9 cellular contexts compared by ENCODE assay signal in the genomic region with DNA sequence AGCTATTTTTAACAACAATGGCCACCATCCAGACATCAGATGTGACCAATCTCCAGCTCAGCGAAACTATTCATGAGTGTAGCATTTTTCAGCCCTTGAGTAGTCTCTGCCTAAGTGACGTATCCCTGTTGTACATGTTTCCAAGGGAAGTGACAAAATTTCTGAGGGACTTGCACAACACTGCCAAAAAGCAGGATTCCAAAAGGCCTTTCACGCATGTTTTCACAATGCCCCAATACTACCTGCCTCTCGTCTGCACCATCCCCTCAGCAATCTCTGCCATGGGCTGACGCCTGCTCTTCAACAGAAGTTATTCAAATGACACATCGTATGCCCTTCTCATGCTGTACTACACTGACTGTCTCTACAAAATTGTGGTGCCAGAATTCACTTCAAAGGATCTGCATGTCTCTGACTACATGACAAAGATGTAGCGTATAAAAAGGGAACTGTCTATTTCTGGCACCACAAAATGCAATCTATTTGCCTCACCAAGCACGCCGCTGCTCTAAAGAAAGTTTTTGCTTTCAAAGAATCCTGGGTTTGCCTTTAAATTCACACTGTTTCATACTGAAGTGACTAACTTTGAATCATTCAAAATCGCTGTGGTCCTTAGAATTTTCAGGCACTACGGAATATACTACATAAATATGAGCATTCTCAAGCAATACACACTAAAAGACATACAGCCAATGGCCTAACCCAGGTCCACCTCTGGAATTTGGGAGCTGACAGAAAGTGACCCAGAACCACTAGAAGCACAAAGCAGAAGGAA. TPM values are rescaled to one million over a fixed set of nuclear protein-coding genes. Genes with fewer than 3 reads are reported as not detected.
A peak's percentile ranks its signal among the peaks of the same experiment; 100 is the strongest.
DNase-seq lines count a peak whose midpoint lies in the region; ATAC-seq and TF ChIP-seq lines count a peak whose summit lies in the region.
"Had no signal": no experiment of that assay in that cellular context is flagged by ENCODE, and none has a peak within 500 bp of the region (broad histone marks: within the 10 kb centered on the region; RNA-seq: fewer than 3 reads in every experiment).

No MANE protein-coding gene starts in this region.

- no peak overlapping the region for H3K4me3 Mint-ChIP-seq in activated CD4-positive, alpha-beta T cell treated with anti-CD3 and anti-CD28 coated beads, Interleukin-2, amount 10 ng/mL, durations not matched to agents 7 days and 5 days
- peak overlapping the region; percentile 61 to 77 for H3K4me3 Mint-ChIP-seq in activated T-cell treated with anti-CD3 and anti-CD28 coated beads, Interleukin-2, amount 50 U/mL, for 72 hours
- peak overlapping the region; percentile 42 to 64 for H3K4me3 Mint-ChIP-seq in stimulated activated naive B cell treated with anti-CD40 and anti-IgM and Interleukin-4, amounts not matched to agents 10 μg/mL and 1 μg/mL and 100 μg/mL, for 72 hours

- intact Hi-C loops in heart left ventricle (cut with DNase I), result no loop called here

- peak; percentile 42 for DNase-seq in activated CD4-positive, alpha-beta T cell treated with anti-CD3 and anti-CD28 coated beads for 48 hours
- no peak for DNase-seq in activated CD4-positive, alpha-beta T cell treated with anti-CD3 and anti-CD28 coated beads, Interleukin-2, amount 10 ng/mL, durations not matched to agents 7 days and 5 days
- peak in 1 of 2 donors; percentile 45 for DNase-seq in activated T-cell treated with anti-CD3 and anti-CD28 coated beads, Interleukin-2, amount 50 U/mL, for 72 hours
- DNase-seq in heart left ventricle (peak in 3 of 5 donors; percentile 30 to 38 (median 36)), kidney glomerular epithelial cell (lab: John Stamatoyannopoulos, UW) (no peak), DMS 273 (lab: John Stamatoyannopoulos, UW; ENCODE audit: unreplicated experiment) (no peak), GF-D8 (lab: John Stamatoyannopoulos, UW) (no peak)
- DNase-seq in stimulated activated naive B cell treated with anti-CD40 and anti-IgM and Interleukin-4, amounts not matched to agents 10 μg/mL and 1 μg/mL and 100 μg/mL, for 72 hours, result peak; percentile 22

- peaks cover 5 to 59% (median 51%) of the 10 kb centered on the region in 12 donors for H3K4me1 ChIP-seq in heart left ventricle

- no peaks in the 10 kb centered on the region for H3K27me3 ChIP-seq in heart left ventricle

- 40 to 53% (median 46%) methylated on average over 11 of the region's 11 CpGs for WGBS in heart left ventricle, 4 donors

- H3K27ac ChIP-seq in heart left ventricle, result peak overlapping the region in 11 of 12 donors; percentile 56 to 85 (median 73)
- H3K27ac ChIP-seq: VCaP had no signal

- peaks cover 38% of the 10 kb centered on the region for H3K36me3 Mint-ChIP-seq in activated CD4-positive, alpha-beta T cell treated with anti-CD3 and anti-CD28 coated beads, Interleukin-2, amount 10 ng/mL, durations not matched to agents 7 days and 5 days (ENCODE audit: low read depth)
- peaks cover 8 to 18% of the 10 kb centered on the region in 2 donors for H3K36me3 Mint-ChIP-seq in activated T-cell treated with anti-CD3 and anti-CD28 coated beads, Interleukin-2, amount 50 U/mL, for 72 hours (ENCODE audit: insufficient read depth in 2 of 2)
- peaks cover 9 to 23% of the 10 kb centered on the region in 2 donors for H3K36me3 Mint-ChIP-seq in stimulated activated naive B cell treated with anti-CD40 and anti-IgM and Interleukin-4, amounts not matched to agents 10 μg/mL and 1 μg/mL and 100 μg/mL, for 72 hours

- no peak for TF ChIP-seq CTCF in heart left ventricle (IDR thresholded peaks at IDR 0.05)

- peaks cover 0 to 4% (median 0%) of the 10 kb centered on the region in 12 donors for H3K9me3 ChIP-seq in heart left ventricle

- peaks cover 4% of the 10 kb centered on the region for H3K9me3 Mint-ChIP-seq in activated CD4-positive, alpha-beta T cell treated with anti-CD3 and anti-CD28 coated beads, Interleukin-2, amount 10 ng/mL, durations not matched to agents 7 days and 5 days
- H3K9me3 Mint-ChIP-seq in activated T-cell treated with anti-CD3 and anti-CD28 coated beads, Interleukin-2, amount 50 U/mL, for 72 hours, result peaks cover 0 to 10% of the 10 kb centered on the region in 2 donors
- H3K9me3 Mint-ChIP-seq in stimulated activated naive B cell treated with anti-CD40 and anti-IgM and Interleukin-4, amounts not matched to agents 10 μg/mL and 1 μg/mL and 100 μg/mL, for 72 hours, result peaks cover 0 to 4% of the 10 kb centered on the region in 2 donors

- H3K27me3 Mint-ChIP-seq in activated CD4-positive, alpha-beta T cell treated with anti-CD3 and anti-CD28 coated beads, Interleukin-2, amount 10 ng/mL, durations not matched to agents 7 days and 5 days, result no peaks in the 10 kb centered on the region
- H3K27me3 Mint-ChIP-seq in activated T-cell treated with anti-CD3 and anti-CD28 coated beads, Interleukin-2, amount 50 U/mL, for 72 hours (ENCODE audit: low read depth), result no peaks in the 10 kb centered on the region
- H3K27me3 Mint-ChIP-seq in stimulated activated naive B cell treated with anti-CD40 and anti-IgM and Interleukin-4, amounts not matched to agents 10 μg/mL and 1 μg/mL and 100 μg/mL, for 72 hours, result no peaks in the 10 kb centered on the region

- POLR2A ChIA-PET in activated CD4-positive, alpha-beta T cell treated with anti-CD3 and anti-CD28 coated beads, Interleukin-2, amount 10 ng/mL, durations not matched to agents 7 days and 5 days (lab: Charles Lee), result no interaction called here

- CTCF ChIA-PET in activated CD4-positive, alpha-beta T cell treated with anti-CD3 and anti-CD28 coated beads, Interleukin-2, amount 10 ng/mL, durations not matched to agents 7 days and 5 days (lab: Charles Lee), result interaction anchor here (0.9 to 1.3 kb wide), 3 partner anchors 13 to 47 kb away, joined by 3 read pairs; no protein-coding TSS in a partner anchor

- no peak for TF ChIP-seq POLR2A in heart left ventricle (IDR thresholded peaks at IDR 0.05)

- H3K36me3 ChIP-seq in heart left ventricle, result no peaks in the 10 kb centered on the region

- no peak overlapping the region for H3K27ac Mint-ChIP-seq in activated CD4-positive, alpha-beta T cell treated with anti-CD3 and anti-CD28 coated beads, Interleukin-2, amount 10 ng/mL, durations not matched to agents 7 days and 5 days
- H3K27ac Mint-ChIP-seq in activated T-cell treated with anti-CD3 and anti-CD28 coated beads, Interleukin-2, amount 50 U/mL, for 72 hours, result peak overlapping the region; percentile 31
- peak overlapping the region; percentile 43 for H3K27ac Mint-ChIP-seq in stimulated activated naive B cell treated with anti-CD40 and anti-IgM and Interleukin-4, amounts not matched to agents 10 μg/mL and 1 μg/mL and 100 μg/mL, for 72 hours

- peak overlapping the region in 2 of 12 donors; percentile 8 to 13 for H3K4me3 ChIP-seq in heart left ventricle

- peaks cover 61% of the 10 kb centered on the region for H3K4me1 Mint-ChIP-seq in activated CD4-positive, alpha-beta T cell treated with anti-CD3 and anti-CD28 coated beads, Interleukin-2, amount 10 ng/mL, durations not matched to agents 7 days and 5 days
- peaks cover 80% of the 10 kb centered on the region for H3K4me1 Mint-ChIP-seq in activated T-cell treated with anti-CD3 and anti-CD28 coated beads, Interleukin-2, amount 50 U/mL, for 72 hours (ENCODE audit: low read depth)
- H3K4me1 Mint-ChIP-seq in stimulated activated naive B cell treated with anti-CD40 and anti-IgM and Interleukin-4, amounts not matched to agents 10 μg/mL and 1 μg/mL and 100 μg/mL, for 72 hours, result peaks cover 46 to 77% of the 10 kb centered on the region in 2 donors

- ATAC-seq in activated T-cell treated with anti-CD3 and anti-CD28 coated beads, Interleukin-2, amount 50 U/mL, for 72 hours (replicated peaks in 1 of 2), result peak; percentile 91 to 94
- ATAC-seq in heart left ventricle, result peak; percentile 60 to 87 (median 84)
- ATAC-seq in stimulated activated naive B cell treated with anti-CD40 and anti-IgM and Interleukin-4, amounts not matched to agents 10 μg/mL and 1 μg/mL and 100 μg/mL, for 72 hours (replicated peaks), result peak; percentile 98 to 99

RNA-seq across cellular contexts. Expression of a gene that starts 32.9 kb away (rescaled TPM):
- 100 to 1,000 TPM; 198 to 212 TPM for total RNA-seq in activated CD4-positive, alpha-beta T cell treated with anti-CD3 and anti-CD28 coated beads, Interleukin-2, amount 10 ng/mL, durations not matched to agents 7 days and 5 days
- 100 to 1,000 TPM; 169 to 185 TPM for total RNA-seq in activated T-cell treated with anti-CD3 and anti-CD28 coated beads, Interleukin-2, amount 50 U/mL, for 72 hours
- 100 to 1,000 TPM in 4 of 9 donors, 10 to 100 TPM in 5; 85.6 to 189 (median 96.5) TPM for total RNA-seq in heart left ventricle
- 10 to 100 TPM; 20.5 to 73.7 TPM for polyA plus RNA-seq in heart left ventricle

Comparison
In these comparisons a context has a peak if more than half of its experiments do, and no peak if none do; other contexts are left out.
1. DNase-seq: peak in activated CD4-positive, alpha-beta T cell treated with anti-CD3 and anti-CD28 coated beads for 48 hours (single experiment), heart left ventricle (3 of 5) and stimulated activated naive B cell treated with anti-CD40 and anti-IgM and Interleukin-4, amounts not matched to agents 10 μg/mL and 1 μg/mL and 100 μg/mL, for 72 hours (single experiment); none in activated CD4-positive, alpha-beta T cell treated with anti-CD3 and anti-CD28 coated beads, Interleukin-2, amount 10 ng/mL, durations not matched to agents 7 days and 5 days (single experiment), kidney glomerular epithelial cell (single experiment), DMS 273 (single experiment) and GF-D8 (single experiment).
2. Peak in every context shown above with its lines, with median percentiles within 50 percentile points of each other: ATAC-seq.